Comparison of ENCODE assay signal across 1 cellular context in genomic region chr2:23615216-23616020, GRCh38.
TF ChIP-seq lines count a peak whose summit lies in the region.

No MANE protein-coding gene starts in this region.

TF ChIP-seq in H1, 55 proteins besides CTCF, POLR2A, EP300 and RAD21:
- no peak for TF ChIP-seq KDM4A (IDR thresholded peaks at IDR 0.05; ENCODE audit: low read depth, low read length, severe bottlenecking)
- no peak for TF ChIP-seq POU5F1 (IDR thresholded peaks at IDR 0.05; ENCODE audit: low read depth, low read length)
- TF ChIP-seq TBP (IDR thresholded peaks at IDR 0.05; ENCODE audit: low read depth, low read length): no peak
- TF ChIP-seq JUN (IDR thresholded peaks at IDR 0.05; ENCODE audit: low read depth, low read length): no peak
- no peak for TF ChIP-seq RXRA (IDR thresholded peaks at IDR 0.05; ENCODE audit: insufficient read depth, low read depth, low read length)
